8 cellular contexts compared by ENCODE assay signal in genomic region chr18:63322908-63323634, GRCh38. TPM values are rescaled to one million over a fixed set of nuclear protein-coding genes. Genes with fewer than 3 reads are reported as not detected.
DNase-seq lines count a peak whose midpoint lies in the region; ATAC-seq and TF ChIP-seq lines count a peak whose summit lies in the region.

No MANE protein-coding gene starts in this region.

- CTCF ChIA-PET in Calu3 (lab: Charles Lee), result interaction anchor here (0.7 to 2.9 kb wide), 7 partner anchors 9 to 307 kb away, joined by 3 to 14 read pairs (median 4); no protein-coding TSS in a partner anchor

- H3K9me3 ChIP-seq in esophagus muscularis mucosa (no peaks in the 10 kb centered on the region), vagina (no peaks in the 10 kb centered on the region)

- H3K27ac ChIP-seq in esophagus muscularis mucosa (replicated peaks in 1 of 4) (peak overlapping the region; percentile 52 to 93 (median 90)), vagina (peak overlapping the region; percentile 91)

- 27% methylated on average over 8 of the region's 8 CpGs for WGBS in esophagus muscularis mucosa

- H3K9me3 Mint-ChIP-seq in Calu3 (ENCODE audit: low read depth, unreplicated experiment) (no peaks in the 10 kb centered on the region), natural killer cell (no peaks in the 10 kb centered on the region)

- BruUV-seq in Calu3 (replicated peaks; lab: Mats Ljungman, UMichigan), result no TSS peak

- no peaks in the 10 kb centered on the region for H3K36me3 ChIP-seq in esophagus muscularis mucosa
- H3K36me3 ChIP-seq in vagina, result no peaks in the 10 kb centered on the region

- TF ChIP-seq EP300 in esophagus muscularis mucosa (IDR thresholded peaks at IDR 0.05), result no peak

- peaks cover 26% of the 10 kb centered on the region for H3K36me3 Mint-ChIP-seq in Calu3 (ENCODE audit: insufficient read depth, unreplicated experiment)
- no peaks in the 10 kb centered on the region for H3K36me3 Mint-ChIP-seq in natural killer cell

- H3K27ac Mint-ChIP-seq in Calu3 (ENCODE audit: unreplicated experiment) (peak overlapping the region; percentile 38), natural killer cell (peak overlapping the region in 1 of 2 donors; percentile 4)

- TF ChIP-seq POLR2A in esophagus muscularis mucosa (IDR thresholded peaks at IDR 0.05; ENCODE audit: low read depth) (no peak), vagina (IDR thresholded peaks at IDR 0.05) (no peak)

- H3K27me3 Mint-ChIP-seq in Calu3 (ENCODE audit: unreplicated experiment), result peaks cover 16% of the 10 kb centered on the region
- H3K27me3 Mint-ChIP-seq in natural killer cell (ENCODE audit: low read depth in 2 of 2), result no peaks in the 10 kb centered on the region

- peaks cover 15 to 34% (median 26%) of the 10 kb centered on the region in 4 donors for H3K4me1 ChIP-seq in esophagus muscularis mucosa
- H3K4me1 ChIP-seq in vagina, result peaks cover 12% of the 10 kb centered on the region

- ATAC-seq in natural killer cell (no peak), GM19467 (IDR thresholded peaks at IDR 0.05; ENCODE audit: unreplicated experiment) (no peak)

- H3K27me3 ChIP-seq in esophagus muscularis mucosa (peaks cover 0 to 4% (median 0%) of the 10 kb centered on the region in 4 donors), vagina (no peaks in the 10 kb centered on the region)

- no peak overlapping the region for H3K4me3 ChIP-seq in esophagus muscularis mucosa
- H3K4me3 ChIP-seq in vagina, result no peak overlapping the region

- peak; percentile 69 for TF ChIP-seq CTCF in Calu3 (IDR thresholded peaks at IDR 0.05; ENCODE audit: unreplicated experiment)
- TF ChIP-seq CTCF in esophagus muscularis mucosa (IDR thresholded peaks at IDR 0.05), result peak; percentile 75 to 94 (median 82)
- peak; percentile 85 for TF ChIP-seq CTCF in natural killer cell (IDR thresholded peaks at IDR 0.05)
- TF ChIP-seq CTCF in vagina (IDR thresholded peaks at IDR 0.05), result peak; percentile 57 to 80 (median 65)

- intact Hi-C loops in Calu3 (cut with micrococcal nuclease; ENCODE audit: unreplicated experiment), result loop anchor here (1.0 kb wide), 2 partner anchors 192 to 307 kb away; no protein-coding TSS in a partner anchor
- intact Hi-C loops in esophagus muscularis mucosa (cut with DNase I), result loop anchor here (2.0 kb wide), 2 partner anchors 192 to 306 kb away; no protein-coding TSS in a partner anchor
- intact Hi-C loops in natural killer cell (cut with micrococcal nuclease), result loop anchor here (1.0 kb wide), 3 partner anchors 116 to 307 kb away; no protein-coding TSS in a partner anchor
- intact Hi-C loops in vagina (cut with DNase I), result loop anchor here (2.0 to 5.0 kb wide), 2 partner anchors 190 to 296 kb away; no protein-coding TSS in a partner anchor

- no peak overlapping the region for H3K4me3 Mint-ChIP-seq in Calu3 (ENCODE audit: low read depth, unreplicated experiment)
- peak overlapping the region; percentile 56 for H3K4me3 Mint-ChIP-seq in natural killer cell

- DNase-seq in Calu3 (peak; percentile 60), HT-29 (ENCODE audit: low spot score) (peak; percentile 69), NCI-H82 treated with DMSO at 0.1 percent for 48 hours (lab: John Stamatoyannopoulos, UW; ENCODE audit: unreplicated experiment) (peak; percentile 43), esophagus muscularis mucosa (ENCODE audit: extremely low spot score) (no peak), natural killer cell (peak; percentile 27), vagina (ENCODE audit: extremely low spot score in 2 of 2) (no peak)
- peak; percentile 20 for DNase-seq in activated CD8-positive, alpha-beta memory T cell treated with anti-CD3 and anti-CD28 coated beads, Interleukin-2, amount 50 U/mL, for 24 hours (ENCODE audit: extremely low read depth)

- H3K4me1 Mint-ChIP-seq in Calu3 (ENCODE audit: low read depth, unreplicated experiment) (peaks cover 24% of the 10 kb centered on the region), natural killer cell (peaks cover 24 to 28% of the 10 kb centered on the region in 2 donors)

RNA-seq across cellular contexts. Expression of gene BCL2, which starts 3.5 kb away (rescaled TPM):
- total RNA-seq in Calu3 (2022), result 2.9 and 4.0 TPM in 2 replicates
- 0.05 and 0.36 TPM in 2 replicates for total RNA-seq in HT-29 (2014; rRNA removed; shearing (Covaris generic))
- 10 to 100 TPM; 25.2 to 39.0 (median 36.1) TPM for total RNA-seq in esophagus muscularis mucosa
- 10 to 100 TPM; 28.2 to 64.2 (median 33.4) TPM for total RNA-seq in natural killer cell
- total RNA-seq in vagina, result 18.7 TPM

RNA-seq across cellular contexts. Expression of gene KDSR, which starts 43.9 kb away (rescaled TPM):
- 53.3 and 59.3 TPM in 2 replicates for total RNA-seq in Calu3 (2022)
- 24.1 and 31.3 TPM in 2 replicates for total RNA-seq in HT-29 (2014; rRNA removed; shearing (Covaris generic))
- 10 to 100 TPM; 41.8 to 58.8 (median 49.8) TPM for total RNA-seq in esophagus muscularis mucosa
- total RNA-seq in natural killer cell, result 10 to 100 TPM; 11.1 to 15.1 (median 11.6) TPM
- 42.0 TPM for total RNA-seq in vagina

Comparison
In these comparisons a context has a peak if more than half of its experiments do, and no peak if none do; other contexts are left out.
1. DNase-seq: peak in Calu3 (single experiment), HT-29 (single experiment), NCI-H82 treated with DMSO at 0.1 percent for 48 hours (single experiment), activated CD8-positive, alpha-beta memory T cell treated with anti-CD3 and anti-CD28 coated beads, Interleukin-2, amount 50 U/mL, for 24 hours (single experiment) and natural killer cell (single experiment); none in esophagus muscularis mucosa (single experiment) and vagina (0 of 2).
2. Peak in every context shown above with its lines, with median percentiles within 50 percentile points of each other: CTCF ChIP-seq.